Comparison of ENCODE assay signal across 13 cellular contexts in the genomic region with DNA sequence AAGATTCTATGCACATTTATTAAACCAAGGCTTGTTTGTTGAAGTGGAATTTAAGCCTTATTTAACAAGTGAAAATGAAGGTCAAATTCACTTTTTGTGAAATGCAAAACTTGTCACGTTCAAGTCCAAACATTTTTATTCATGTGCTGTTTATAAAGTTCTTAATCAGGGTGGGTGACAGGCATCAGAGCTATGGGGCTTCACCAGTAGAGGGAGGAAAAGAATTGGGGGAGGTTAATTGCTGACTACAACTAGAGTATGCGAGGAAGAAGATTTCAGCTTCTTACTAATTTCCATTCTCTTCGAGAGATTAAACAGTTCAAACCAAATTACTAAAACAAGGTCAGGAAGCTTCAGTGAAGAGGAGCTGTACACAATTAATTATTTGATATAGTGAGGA. TPM values are rescaled to one million over a fixed set of nuclear protein-coding genes. Genes with fewer than 3 reads are reported as not detected.
DNase-seq lines count a peak whose midpoint lies in the region; ATAC-seq and TF ChIP-seq lines count a peak whose summit lies in the region.
"Had no signal": no experiment of that assay in that cellular context is flagged by ENCODE, and none has a peak within 500 bp of the region (broad histone marks: within the 10 kb centered on the region; RNA-seq: fewer than 3 reads in every experiment).

No MANE protein-coding gene starts in this region.

- in situ Hi-C loops in ACHN (cut with HindIII; ENCODE audit: low pct_ligation_motif_present, low pct_unique_long_range_greater_than_20kb, low sequenced_read_pairs) (no loop called here), astrocyte of the cerebellum (cut with HindIII; ENCODE audit: low sequenced_read_pairs) (no loop called here)

- H3K27ac Mint-ChIP-seq in activated T-helper 17 cell treated with anti-CD3 and anti-CD28 coated beads, Interleukin-2, amount 50 U/mL, for 72 hours = no peak overlapping the region
- H3K27ac Mint-ChIP-seq: activated naive CD4-positive, alpha-beta T cell treated with anti-CD3 and anti-CD28 coated beads, Interleukin-2, amount 50 U/mL, for 72 hours; stimulated activated naive CD8-positive, alpha-beta T cell treated with anti-CD3 and anti-CD28 coated beads, Interleukin-15, amount 100 ng/mL, for 72 hours had no signal

- H3K27me3 Mint-ChIP-seq in activated T-helper 17 cell treated with anti-CD3 and anti-CD28 coated beads, Interleukin-2, amount 50 U/mL, for 72 hours = no peaks in the 10 kb centered on the region
- H3K27me3 Mint-ChIP-seq: stimulated activated naive CD8-positive, alpha-beta T cell treated with anti-CD3 and anti-CD28 coated beads, Interleukin-15, amount 100 ng/mL, for 72 hours had no signal

- no peaks in the 10 kb centered on the region for H3K9me3 Mint-ChIP-seq in activated T-helper 17 cell treated with anti-CD3 and anti-CD28 coated beads, Interleukin-2, amount 50 U/mL, for 72 hours
- H3K9me3 Mint-ChIP-seq: activated naive CD4-positive, alpha-beta T cell treated with anti-CD3 and anti-CD28 coated beads, Interleukin-2, amount 50 U/mL, for 72 hours; stimulated activated naive CD8-positive, alpha-beta T cell treated with anti-CD3 and anti-CD28 coated beads, Interleukin-15, amount 100 ng/mL, for 72 hours had no signal

- H3K4me1 Mint-ChIP-seq in activated T-helper 17 cell treated with anti-CD3 and anti-CD28 coated beads, Interleukin-2, amount 50 U/mL, for 72 hours = no peaks in the 10 kb centered on the region

- DNase-seq in ACHN (peak; percentile 39), HCEC 1CT (peak; percentile 30), astrocyte of the cerebellum (ENCODE audit: low read depth) (peak; percentile 13), left ventricle myocardium superior (no peak), COLO668 (lab: John Stamatoyannopoulos, UW; ENCODE audit: unreplicated experiment) (no peak)
- DNase-seq: COR-L47; esophagus squamous epithelium; NCI-H1048; stimulated activated naive CD8-positive, alpha-beta T cell treated with anti-CD3 and anti-CD28 coated beads, Interleukin-15, amount 100 ng/mL, for 72 hours had no signal

- TF ChIP-seq CTCF in astrocyte of the cerebellum (IDR thresholded peaks at IDR 0.05; ENCODE audit: low read depth, low read length, missing control alignments) = peak; percentile 66

- intact Hi-C loops in left ventricle myocardium superior (cut with micrococcal nuclease) = no loop called here

- H3K4me3 ChIP-seq in astrocyte of the cerebellum (ENCODE audit: low read depth, low read length) = no peak overlapping the region
- H3K4me3 ChIP-seq: esophagus squamous epithelium had no signal

- H3K36me3 Mint-ChIP-seq in activated T-helper 17 cell treated with anti-CD3 and anti-CD28 coated beads, Interleukin-2, amount 50 U/mL, for 72 hours (ENCODE audit: low read depth) = no peaks in the 10 kb centered on the region
- H3K36me3 Mint-ChIP-seq: activated naive CD4-positive, alpha-beta T cell treated with anti-CD3 and anti-CD28 coated beads, Interleukin-2, amount 50 U/mL, for 72 hours had no signal

- peak; percentile 52 for ATAC-seq in left ventricle myocardium superior
- ATAC-seq in activated T-helper 17 cell treated with anti-CD3 and anti-CD28 coated beads, Interleukin-2, amount 50 U/mL, for 72 hours (replicated peaks) = no peak
- no peak for ATAC-seq in HG03457 (IDR thresholded peaks at IDR 0.05; ENCODE audit: unreplicated experiment)
- ATAC-seq in GM18873 (IDR thresholded peaks at IDR 0.05; ENCODE audit: low FRiP score, unreplicated experiment) = no peak
- ATAC-seq: activated naive CD4-positive, alpha-beta T cell treated with anti-CD3 and anti-CD28 coated beads, Interleukin-2, amount 50 U/mL, for 72 hours; stimulated activated naive CD8-positive, alpha-beta T cell treated with anti-CD3 and anti-CD28 coated beads, Interleukin-15, amount 100 ng/mL, for 72 hours had no signal

- H3K4me3 Mint-ChIP-seq in activated T-helper 17 cell treated with anti-CD3 and anti-CD28 coated beads, Interleukin-2, amount 50 U/mL, for 72 hours = no peak overlapping the region
- H3K4me3 Mint-ChIP-seq: stimulated activated naive CD8-positive, alpha-beta T cell treated with anti-CD3 and anti-CD28 coated beads, Interleukin-15, amount 100 ng/mL, for 72 hours had no signal

RNA-seq across cellular contexts. Expression of gene MOK, which starts 9.7 kb away (rescaled TPM):
- 10.9 TPM for total RNA-seq in left ventricle myocardium superior
- 1 to 10 TPM; 2.3 to 5.5 TPM for total RNA-seq in activated T-helper 17 cell treated with anti-CD3 and anti-CD28 coated beads, Interleukin-2, amount 50 U/mL, for 72 hours

RNA-seq across cellular contexts. Expression of gene ZNF839, which starts 24.2 kb away (rescaled TPM):
- total RNA-seq in left ventricle myocardium superior = 7.4 TPM
- 10 to 100 TPM in 1 of 2 donors, 1 to 10 TPM in 1; 8.2 to 11.2 TPM for total RNA-seq in activated T-helper 17 cell treated with anti-CD3 and anti-CD28 coated beads, Interleukin-2, amount 50 U/mL, for 72 hours

Comparison
In these comparisons a context has a peak if more than half of its experiments do, and no peak if none do; other contexts are left out.
1. DNase-seq: peak in ACHN (single experiment), HCEC 1CT (single experiment) and astrocyte of the cerebellum (single experiment); none in left ventricle myocardium superior (single experiment) and COLO668 (single experiment).